13 cellular contexts compared by ENCODE assay signal in the genomic region with DNA sequence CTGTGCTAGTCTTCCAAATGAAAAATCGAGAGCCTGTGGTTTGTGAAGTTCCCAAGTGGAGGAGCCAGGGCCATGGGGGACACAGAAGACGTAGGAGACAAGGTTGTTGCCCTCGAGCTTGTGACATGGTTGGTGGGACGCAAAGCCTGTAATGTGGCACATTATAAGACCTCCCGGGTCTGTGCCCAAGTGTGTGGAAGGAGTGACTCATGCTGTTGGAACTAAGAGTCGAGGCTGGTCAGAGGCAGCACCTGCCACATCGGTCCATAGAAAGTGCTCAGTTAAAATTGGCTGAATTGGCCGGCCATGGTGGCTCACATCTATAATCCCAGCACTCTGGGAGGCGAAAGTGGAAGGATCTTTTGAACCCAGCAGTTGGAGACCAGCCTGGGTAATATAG.
"Had no signal": no experiment of that assay in that cellular context is flagged by ENCODE, and none has a peak within 500 bp of the region (broad histone marks: within the 10 kb centered on the region; RNA-seq: fewer than 3 reads in every experiment).

No MANE protein-coding gene starts in this region.

- H3K4me3 Mint-ChIP-seq: activated CD8-positive, alpha-beta T cell treated with anti-CD3 and anti-CD28 coated beads for 36 hours; activated naive CD8-positive, alpha-beta T cell treated with anti-CD3 and anti-CD28 coated beads, Interleukin-2, amount 50 U/mL, for 24 hours had no signal

- H3K9me3 Mint-ChIP-seq: activated CD8-positive, alpha-beta T cell treated with anti-CD3 and anti-CD28 coated beads for 36 hours; activated naive CD8-positive, alpha-beta T cell treated with anti-CD3 and anti-CD28 coated beads, Interleukin-2, amount 50 U/mL, for 24 hours had no signal

- H3K9me3 ChIP-seq: stomach, thoracic aorta had no signal

- H3K4me3 ChIP-seq: skin epidermis, stomach, thoracic aorta had no signal

- H3K27ac ChIP-seq: skin epidermis, stomach, thoracic aorta, WERI-Rb-1 had no signal

- FAIRE-seq: astrocyte, colon, frontal cortex, keratinocyte had no signal

- ATAC-seq: activated CD8-positive, alpha-beta T cell treated with anti-CD3 and anti-CD28 coated beads for 36 hours; activated naive CD8-positive, alpha-beta T cell treated with anti-CD3 and anti-CD28 coated beads, Interleukin-2, amount 50 U/mL, for 24 hours; left ventricle myocardium superior had no signal

- DNase-seq: activated CD4-positive, alpha-beta T cell treated with anti-CD3 and anti-CD28 coated beads for 4 hours; activated CD8-positive, alpha-beta memory T cell treated with anti-CD3 and anti-CD28 coated beads, Interleukin-2, amount 50 U/mL, for 48 hours; activated CD8-positive, alpha-beta T cell treated with anti-CD3 and anti-CD28 coated beads for 36 hours; activated naive CD8-positive, alpha-beta T cell treated with anti-CD3 and anti-CD28 coated beads, Interleukin-2, amount 50 U/mL, for 24 hours; left ventricle myocardium superior; stomach; WERI-Rb-1 had no signal

- H3K27ac Mint-ChIP-seq: activated CD8-positive, alpha-beta T cell treated with anti-CD3 and anti-CD28 coated beads for 36 hours; activated naive CD8-positive, alpha-beta T cell treated with anti-CD3 and anti-CD28 coated beads, Interleukin-2, amount 50 U/mL, for 24 hours had no signal

- H3K36me3 ChIP-seq: stomach, thoracic aorta, WERI-Rb-1 had no signal

- H3K27me3 ChIP-seq: stomach had no signal

- H3K4me1 Mint-ChIP-seq: activated naive CD8-positive, alpha-beta T cell treated with anti-CD3 and anti-CD28 coated beads, Interleukin-2, amount 50 U/mL, for 24 hours had no signal
